8 cellular contexts compared by ENCODE assay signal in genomic region chr20:4108495-4109306, GRCh38. TPM values are rescaled to one million over a fixed set of nuclear protein-coding genes. Genes with fewer than 3 reads are reported as not detected.
DNase-seq lines count a peak whose midpoint lies in the region; ATAC-seq and TF ChIP-seq lines count a peak whose summit lies in the region.

No MANE protein-coding gene starts in this region.

- peak; percentile 71 for ATAC-seq in GM18517 (IDR thresholded peaks at IDR 0.05; ENCODE audit: unreplicated experiment)
- peak; percentile 81 for ATAC-seq in activated T-cell treated with anti-CD3 and anti-CD28 coated beads, Interleukin-2, amount 50 U/mL, for 4 hours

- DNase-seq in A673 (ENCODE audit: low spot score) (peak; percentile 88), Karpas-422 (peak; percentile 87), Peyer's patch (peak in 2 of 3 donors; percentile 72 to 86), fibroblast of peridontal ligament (ENCODE audit: extremely low read depth) (peak; percentile 93), substantia nigra (lab: John Stamatoyannopoulos, UW) (peak in 46 of 49 donors; percentile 13 to 84 (median 58))
- DNase-seq in activated T-cell treated with anti-CD3 and anti-CD28 coated beads, Interleukin-2, amount 50 U/mL, for 4 hours, result peak; percentile 46

- no TSS peak for BruUV-seq in A673 (replicated peaks; lab: Mats Ljungman, UMichigan)

- H3K79me2 ChIP-seq in Karpas-422 (ENCODE audit: low read length), result no peaks in the 10 kb centered on the region
- no peaks in the 10 kb centered on the region for H3K79me2 ChIP-seq in neural cell (replicated peaks; ENCODE audit: insufficient read depth, low read length)

- peaks cover 2% of the 10 kb centered on the region for H3K27me3 Mint-ChIP-seq in activated T-cell treated with anti-CD3 and anti-CD28 coated beads, Interleukin-2, amount 50 U/mL, for 4 hours (ENCODE audit: low read depth)

- POLR2A ChIA-PET in A673 (lab: Charles Lee; ENCODE audit: low non-redundant PET), result interaction anchor here (0.7 kb wide), 1 partner anchor 13 kb away, joined by 6 read pairs; no protein-coding TSS in a partner anchor

- intact Hi-C loops in A673 (cut with micrococcal nuclease; ENCODE audit: unreplicated experiment), result loop anchor here (1.0 to 2.0 kb wide), 4 partner anchors 87 to 612 kb away; partner anchors contain the start of gene PRND

- no peaks in the 10 kb centered on the region for H3K9me3 Mint-ChIP-seq in activated T-cell treated with anti-CD3 and anti-CD28 coated beads, Interleukin-2, amount 50 U/mL, for 4 hours

- no peak for TF ChIP-seq POLR2A in Peyer's patch (IDR thresholded peaks at IDR 0.05)

- no peaks in the 10 kb centered on the region for H4K20me1 ChIP-seq in Karpas-422 (ENCODE audit: insufficient read depth, low read depth, low read length)
- H4K20me1 ChIP-seq in neural cell (ENCODE audit: insufficient read depth), result no peaks in the 10 kb centered on the region

- H3K36me3 Mint-ChIP-seq in activated T-cell treated with anti-CD3 and anti-CD28 coated beads, Interleukin-2, amount 50 U/mL, for 4 hours (ENCODE audit: insufficient read depth), result no peaks in the 10 kb centered on the region

- no peak overlapping the region for H3K4me3 Mint-ChIP-seq in activated T-cell treated with anti-CD3 and anti-CD28 coated beads, Interleukin-2, amount 50 U/mL, for 4 hours

- no peak for TF ChIP-seq EP300 in neural cell (conservative IDR thresholded peaks at IDR 0.05; ENCODE audit: poor library complexity, severe bottlenecking)

- H3K27me3 ChIP-seq in A673 (replicated peaks; ENCODE audit: insufficient read depth, low read depth, low read length, poor library complexity), result no peaks in the 10 kb centered on the region
- H3K27me3 ChIP-seq in Karpas-422 (ENCODE audit: low read length), result no peaks in the 10 kb centered on the region; the same call in 1 of the 2 replicates
- H3K27me3 ChIP-seq in Peyer's patch, result no peaks in the 10 kb centered on the region
- H3K27me3 ChIP-seq in neural cell (ENCODE audit: insufficient read depth, low read depth, low read length), result no peaks in the 10 kb centered on the region

- H2AFZ ChIP-seq in Karpas-422 (ENCODE audit: low read length) (peak overlapping the region; percentile 67; the same call in 1 of the 2 replicates), neural cell (ENCODE audit: low read depth, low read length) (no peak overlapping the region)

- no peaks in the 10 kb centered on the region for H3F3A ChIP-seq in neural cell (ENCODE audit: insufficient read depth, low read length, poor library complexity, severe bottlenecking)

- H3K4me2 ChIP-seq in Karpas-422 (ENCODE audit: low read depth, low read length, poor library complexity, severe bottlenecking) (no peak overlapping the region), neural cell (ENCODE audit: low read length) (no peak overlapping the region)

- H3K9me3 ChIP-seq in A673 (ENCODE audit: low read depth, low read length, poor library complexity, severe bottlenecking), result no peaks in the 10 kb centered on the region
- no peaks in the 10 kb centered on the region for H3K9me3 ChIP-seq in Karpas-422 (ENCODE audit: low read length)
- no peaks in the 10 kb centered on the region for H3K9me3 ChIP-seq in Peyer's patch
- no peaks in the 10 kb centered on the region for H3K9me3 ChIP-seq in neural cell (ENCODE audit: low read length)

- TF ChIP-seq CTCF in A673 (conservative IDR thresholded peaks at IDR 0.05; ENCODE audit: low read depth, low read length), result peak; percentile 94
- peak; percentile 38 to 99 (median 92) for TF ChIP-seq CTCF in Peyer's patch (IDR thresholded peaks at IDR 0.05)
- TF ChIP-seq CTCF in neural cell (IDR thresholded peaks at IDR 0.05; ENCODE audit: poor library complexity, severe bottlenecking), result peak; percentile 91

- CTCF ChIA-PET in A673 (lab: Charles Lee), result interaction anchor here (0.6 kb wide), 1 partner anchor 109 kb away, joined by 3 read pairs; no protein-coding TSS in a partner anchor

- H3K4me1 Mint-ChIP-seq in activated T-cell treated with anti-CD3 and anti-CD28 coated beads, Interleukin-2, amount 50 U/mL, for 4 hours (ENCODE audit: low read depth), result peaks cover 4% of the 10 kb centered on the region

- H3K4me1 ChIP-seq in A673 (ENCODE audit: insufficient read depth, low read length, poor library complexity, severe bottlenecking) (peaks cover 30% of the 10 kb centered on the region), Karpas-422 (ENCODE audit: low read length) (peaks cover 10% of the 10 kb centered on the region), Peyer's patch (peaks cover 0 to 8% (median 0%) of the 10 kb centered on the region in 4 donors)

- H3K36me3 ChIP-seq in A673 (ENCODE audit: insufficient read depth, low read length, poor library complexity, severe bottlenecking) (no peaks in the 10 kb centered on the region), Karpas-422 (ENCODE audit: insufficient read depth, low read length) (no peaks in the 10 kb centered on the region), Peyer's patch (no peaks in the 10 kb centered on the region), neural cell (ENCODE audit: insufficient read depth, low read length) (no peaks in the 10 kb centered on the region)

- H3K4me3 ChIP-seq in A673 (ENCODE audit: low read depth, low read length, poor library complexity, severe bottlenecking), result no peak overlapping the region
- no peak overlapping the region for H3K4me3 ChIP-seq in Karpas-422 (ENCODE audit: low read length)
- no peak overlapping the region for H3K4me3 ChIP-seq in Peyer's patch
- H3K4me3 ChIP-seq in neural cell (ENCODE audit: low read length), result no peak overlapping the region

- H3K9ac ChIP-seq in Karpas-422 (ENCODE audit: low read length), result peak overlapping the region; percentile 42; the same call in 1 of the 2 replicates
- H3K9ac ChIP-seq in neural cell (ENCODE audit: low read length), result no peak overlapping the region

- no peaks in the 10 kb centered on the region for H3K9me2 ChIP-seq in Karpas-422 (replicated peaks; ENCODE audit: insufficient read depth, low read length)
- no peaks in the 10 kb centered on the region for H3K9me2 ChIP-seq in neural cell (ENCODE audit: insufficient read depth, low read length)

- H3K27ac ChIP-seq in A673 (ENCODE audit: low read depth, low read length, poor library complexity, severe bottlenecking) (peak overlapping the region; percentile 58), Karpas-422 (ENCODE audit: low read length) (no peak overlapping the region), Peyer's patch (no peak overlapping the region), neural cell (ENCODE audit: low read length) (no peak overlapping the region), substantia nigra (ENCODE audit: low read depth, low read length, poor library complexity, severe bottlenecking) (no peak overlapping the region)

- peak; percentile 93 for TF ChIP-seq RAD21 in neural cell (conservative IDR thresholded peaks at IDR 0.05)

TF ChIP-seq in neural cell, 6 proteins besides CTCF, POLR2A, EP300 and RAD21:
- TF ChIP-seq POLR2AphosphoS5 (IDR thresholded peaks at IDR 0.05) (no peak), SMC3 (conservative IDR thresholded peaks at IDR 0.05; ENCODE audit: poor library complexity) (peak; percentile 89)

RNA-seq across cellular contexts. Expression of gene SMOX, which starts 39.9 kb away (rescaled TPM):
- total RNA-seq in A673 (2021) (21.8 and 22.1 TPM in 2 replicates), Peyer's patch (10 to 100 TPM in 2 of 4 donors, 1 to 10 TPM in 2; 6.0 to 19.8 (median 11.2) TPM)
- not detected in 2 replicates for total RNA-seq in Karpas-422 (2014; rRNA removed; shearing (Covaris generic); ENCODE audit: low replicate concordance)
- 1 to 10 TPM; 1.2 to 6.8 (median 3.2) TPM for total RNA-seq in activated T-cell treated with anti-CD3 and anti-CD28 coated beads, Interleukin-2, amount 50 U/mL, for 4 hours
- 16.3 and 20.0 TPM in 2 replicates for polyA plus RNA-seq in neural cell
- polyA minus RNA-seq in neural cell, result 14.9 and 15.7 TPM in 2 replicates
